In genomic region chr3:30609930-30610701, GRCh38 we compare ENCODE assay signal across 9 cellular contexts. TPM values are rescaled to one million over a fixed set of nuclear protein-coding genes. Genes with fewer than 3 reads are reported as not detected.
DNase-seq lines count a peak whose midpoint lies in the region; ATAC-seq and TF ChIP-seq lines count a peak whose summit lies in the region.
"Had no signal": no experiment of that assay in that cellular context is flagged by ENCODE, and none has a peak within 500 bp of the region (broad histone marks: within the 10 kb centered on the region; RNA-seq: fewer than 3 reads in every experiment).

No MANE protein-coding gene starts in this region.

- TF ChIP-seq EP300 in ovary (IDR thresholded peaks at IDR 0.05), result no peak

- H4K20me1 ChIP-seq in GM23248 (ENCODE audit: insufficient read depth), result peaks cover 22% of the 10 kb centered on the region

- H3K4me1 ChIP-seq in GM23248 (ENCODE audit: insufficient read depth), result peaks cover 54% of the 10 kb centered on the region
- H3K4me1 ChIP-seq in skeletal muscle tissue (ENCODE audit: control insufficient read depth in 3 of 3, insufficient read depth in 3 of 3, low read length in 3 of 3), result peaks cover 6 to 28% (median 25%) of the 10 kb centered on the region in 3 donors
- peaks cover 2% of the 10 kb centered on the region for H3K4me1 ChIP-seq in ovary (ENCODE audit: insufficient read depth)

- peak overlapping the region; percentile 82 for H3K4me2 ChIP-seq in GM23248 (ENCODE audit: unreplicated experiment)

- no peaks in the 10 kb centered on the region for H3K36me3 ChIP-seq in GM23248 (ENCODE audit: low read depth)
- no peaks in the 10 kb centered on the region for H3K36me3 ChIP-seq in skeletal muscle tissue (ENCODE audit: control insufficient read depth in 3 of 3, insufficient read depth in 3 of 3, low read length in 3 of 3)
- H3K36me3 ChIP-seq in ovary, result no peaks in the 10 kb centered on the region

- TF ChIP-seq POLR2A in ovary (IDR thresholded peaks at IDR 0.05), result no peak

- peaks cover 61% of the 10 kb centered on the region for H3F3A ChIP-seq in GM23248 (ENCODE audit: insufficient read depth)

- H3K9me3 ChIP-seq in GM23248 (ENCODE audit: low read depth) (no peaks in the 10 kb centered on the region), skeletal muscle tissue (ENCODE audit: control insufficient read depth in 3 of 3, low read length in 3 of 3) (no peaks in the 10 kb centered on the region), ovary (no peaks in the 10 kb centered on the region)

- peaks cover 49% of the 10 kb centered on the region for H3K36me3 Mint-ChIP-seq in activated CD4-positive, alpha-beta memory T cell treated with anti-CD3 and anti-CD28 coated beads, Interleukin-2, amount 10 ng/mL, durations not matched to agents 7 days and 5 days (ENCODE audit: low read depth)

- intact Hi-C loops in ovary (cut with DNase I), result loop anchor here in 2 of 4 donors (10.0 kb wide), 2 partner anchors 75 to 155 kb away; no protein-coding TSS in a partner anchor

- H3K4me1 Mint-ChIP-seq in activated CD4-positive, alpha-beta memory T cell treated with anti-CD3 and anti-CD28 coated beads, Interleukin-2, amount 10 ng/mL, durations not matched to agents 7 days and 5 days, result peaks cover 69% of the 10 kb centered on the region

- CTCF ChIA-PET in activated CD4-positive, alpha-beta memory T cell treated with anti-CD3 and anti-CD28 coated beads, Interleukin-2, amount 10 ng/mL, durations not matched to agents 7 days and 5 days (lab: Charles Lee), result interaction anchor here (0.8 to 2.4 kb wide), 3 partner anchors 9 to 83 kb away, joined by 3 to 11 read pairs (median 3); no protein-coding TSS in a partner anchor

- peak overlapping the region; percentile 88 for H3K27ac Mint-ChIP-seq in activated CD4-positive, alpha-beta memory T cell treated with anti-CD3 and anti-CD28 coated beads, Interleukin-2, amount 10 ng/mL, durations not matched to agents 7 days and 5 days

- ATAC-seq in GM18520 (IDR thresholded peaks at IDR 0.05; ENCODE audit: unreplicated experiment), result no peak

- H3K27me3 Mint-ChIP-seq in activated CD4-positive, alpha-beta memory T cell treated with anti-CD3 and anti-CD28 coated beads, Interleukin-2, amount 10 ng/mL, durations not matched to agents 7 days and 5 days, result no peaks in the 10 kb centered on the region

- H3K4me3 ChIP-seq in GM23248, result peak overlapping the region; percentile 83
- H3K4me3 ChIP-seq in fibroblast of mammary gland (ENCODE audit: control insufficient read depth, low read depth, low read length), result peak overlapping the region; percentile 96
- peak overlapping the region in 1 of 3 donors; percentile 51 for H3K4me3 ChIP-seq in skeletal muscle tissue (ENCODE audit: low read length in 3 of 3)
- no peak overlapping the region for H3K4me3 ChIP-seq in ovary

- H3K27ac ChIP-seq in GM23248 (no peak overlapping the region), skeletal muscle tissue (ENCODE audit: low read depth, low read length) (peak overlapping the region; percentile 21), ovary (no peak overlapping the region)

- peak overlapping the region; percentile 93 for H3K4me3 Mint-ChIP-seq in activated CD4-positive, alpha-beta memory T cell treated with anti-CD3 and anti-CD28 coated beads, Interleukin-2, amount 10 ng/mL, durations not matched to agents 7 days and 5 days

- POLR2A ChIA-PET in activated CD4-positive, alpha-beta memory T cell treated with anti-CD3 and anti-CD28 coated beads, Interleukin-2, amount 10 ng/mL, durations not matched to agents 7 days and 5 days (lab: Charles Lee), result interaction anchor here (1.1 to 20.1 kb wide), 8 partner anchors 10 to 922 kb away, joined by 3 to 671 read pairs (median 34); partner anchors contain the start of gene STT3B

- peaks cover 94% of the 10 kb centered on the region for H3K79me2 ChIP-seq in GM23248 (ENCODE audit: insufficient read depth)

- no peak overlapping the region for H2AFZ ChIP-seq in GM23248

- in situ Hi-C loops in GM23248 (cut with MboI), result loop anchor here (10.0 kb wide), 1 partner anchor 405 kb away; no protein-coding TSS in a partner anchor

- no peaks in the 10 kb centered on the region for H3K27me3 ChIP-seq in GM23248 (replicated peaks; ENCODE audit: insufficient read depth)
- H3K27me3 ChIP-seq in skeletal muscle tissue (ENCODE audit: control insufficient read depth in 3 of 3, insufficient read depth in 3 of 3, low read length in 3 of 3), result no peaks in the 10 kb centered on the region
- H3K27me3 ChIP-seq in ovary, result no peaks in the 10 kb centered on the region

- 98 to 100% methylated on average over 4 of the region's 4 CpGs for WGBS in GM23248 (ENCODE audit: low coverage in 1 of 2, low lambda C conversion rate in 2 of 2, missing lambda C conversion rate in 2 of 2), 2 experiments
- WGBS in ovary, 3 donors, result 84 to 90% (median 90%) methylated on average over 4 of the region's 4 CpGs

- H3K9me2 ChIP-seq in GM23248 (ENCODE audit: insufficient read depth), result no peaks in the 10 kb centered on the region

- H3K9me3 Mint-ChIP-seq in activated CD4-positive, alpha-beta memory T cell treated with anti-CD3 and anti-CD28 coated beads, Interleukin-2, amount 10 ng/mL, durations not matched to agents 7 days and 5 days, result no peaks in the 10 kb centered on the region

- DNase-seq in GM23248, result no peak
- no peak for DNase-seq in activated CD4-positive, alpha-beta memory T cell treated with anti-CD3 and anti-CD28 coated beads, Interleukin-2, amount 10 ng/mL, durations not matched to agents 7 days and 5 days
- no peak for DNase-seq in fibroblast of mammary gland (ENCODE audit: low read depth)
- DNase-seq in stimulated activated naive CD4-positive, alpha-beta T cell (lab: John Stamatoyannopoulos, UW), result no peak
- DNase-seq in GM03348 (ENCODE audit: low spot score), result no peak
- DNase-seq in ovary, result no peak
- DNase-seq: activated CD8-positive, alpha-beta memory T cell treated with anti-CD3 and anti-CD28 coated beads for 24 hours had no signal

- TF ChIP-seq CTCF in fibroblast of mammary gland (conservative IDR thresholded peaks at IDR 0.05; ENCODE audit: control insufficient read depth, insufficient read depth, low read depth, low read length), result no peak
- no peak for TF ChIP-seq CTCF in ovary (IDR thresholded peaks at IDR 0.05)

- H3K9ac ChIP-seq in GM23248 (no peak overlapping the region), skeletal muscle tissue (ENCODE audit: low read depth in 1 of 3, low read length in 3 of 3) (no peak overlapping the region)

RNA-seq across cellular contexts. Expression of gene TGFBR2, which starts 3.7 kb away (rescaled TPM):
- total RNA-seq in GM23248 (2014; rRNA removed; shearing (Covaris generic)), result 179 and 188 TPM in 2 replicates
- polyA plus RNA-seq in GM23248 (2016; fragmentation: Nextera tagmentation; extraction: Ambion mirVana) (134 and 135 TPM in 2 replicates), ovary (100 to 1,000 TPM in 1 of 2 donors, 10 to 100 TPM in 1; 39.4 to 158 TPM)
- 10 to 100 TPM; 60.1 to 60.8 TPM for total RNA-seq in activated CD4-positive, alpha-beta memory T cell treated with anti-CD3 and anti-CD28 coated beads, Interleukin-2, amount 10 ng/mL, durations not matched to agents 7 days and 5 days
- total RNA-seq in skeletal muscle tissue (44.9 TPM), ovary (10 to 100 TPM; 26.8 to 62.8 (median 53.8) TPM)
